Comparison of ENCODE assay signal across 8 cellular contexts in the genomic region with DNA sequence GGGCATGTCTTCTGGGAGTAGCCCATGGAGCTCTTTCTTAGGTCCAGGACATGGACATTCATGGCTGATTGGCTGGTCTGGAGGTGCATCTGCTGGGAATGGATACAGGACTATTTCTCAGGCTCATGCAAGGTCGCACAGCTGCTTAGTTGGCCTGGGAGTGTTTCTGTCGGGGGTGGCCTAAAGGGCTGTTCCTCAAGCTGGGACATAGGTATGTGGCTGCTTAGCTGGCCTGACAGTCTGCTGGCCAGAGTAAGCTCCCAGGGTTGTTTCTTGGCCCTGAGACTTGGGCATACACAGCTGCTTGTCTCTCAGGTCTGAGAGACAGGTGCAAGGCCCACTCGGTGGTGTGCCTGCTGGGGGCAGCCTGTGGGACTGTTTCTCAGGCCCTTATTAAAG. TPM values are rescaled to one million over a fixed set of nuclear protein-coding genes. Genes with fewer than 3 reads are reported as not detected.
DNase-seq lines count a peak whose midpoint lies in the region; ATAC-seq and TF ChIP-seq lines count a peak whose summit lies in the region.
"Not testable (repeated sequence)": the region's sequence is repeated elsewhere in the genome, so short reads cannot be mapped to it uniquely, and the experiment has no call there.

No MANE protein-coding gene starts in this region.

- peaks cover 43 to 58% (median 52%) of the 10 kb centered on the region in 3 donors for H3K4me1 Mint-ChIP-seq in IgD-negative memory B cell
- not testable (repeated sequence) for H3K4me1 Mint-ChIP-seq in activated CD8-positive, alpha-beta T cell treated with anti-CD3 and anti-CD28 coated beads for 36 hours (ENCODE audit: low read depth); activated naive CD8-positive, alpha-beta T cell treated with anti-CD3 and anti-CD28 coated beads for 36 hours
- peaks cover 37 to 39% of the 10 kb centered on the region in 2 donors for H3K4me1 Mint-ChIP-seq in immature natural killer cell
- peaks cover 23% of the 10 kb centered on the region for H3K4me1 Mint-ChIP-seq in stimulated activated naive CD8-positive, alpha-beta T cell treated with anti-CD3 and anti-CD28 coated beads, Interleukin-15, Interleukin-2, amounts not matched to agents 100 ng/mL and 50 ng/mL, for 24 hours (ENCODE audit: low read depth)

- POLR2A ChIA-PET in activated CD8-positive, alpha-beta T cell treated with anti-CD3 and anti-CD28 coated beads for 36 hours (lab: Charles Lee): not testable (repeated sequence)

- H3K27me3 Mint-ChIP-seq in IgD-negative memory B cell; activated CD8-positive, alpha-beta T cell treated with anti-CD3 and anti-CD28 coated beads for 36 hours; activated naive CD8-positive, alpha-beta T cell treated with anti-CD3 and anti-CD28 coated beads for 36 hours; immature natural killer cell (ENCODE audit: low read depth in 3 of 3); stimulated activated naive CD8-positive, alpha-beta T cell treated with anti-CD3 and anti-CD28 coated beads, Interleukin-15, Interleukin-2, amounts not matched to agents 100 ng/mL and 50 ng/mL, for 24 hours: not testable (repeated sequence)

- TF ChIP-seq CTCF in activated CD8-positive, alpha-beta T cell treated with anti-CD3 and anti-CD28 coated beads for 36 hours (IDR thresholded peaks at IDR 0.05); psoas muscle (IDR thresholded peaks at IDR 0.05): not testable (repeated sequence)

- intact Hi-C loops in activated CD8-positive, alpha-beta T cell treated with anti-CD3 and anti-CD28 coated beads for 36 hours (cut with micrococcal nuclease); psoas muscle (cut with DNase I): not testable (repeated sequence)

- peaks cover 26 to 32% (median 29%) of the 10 kb centered on the region in 10 experiments for H3K4me1 ChIP-seq in BLaER1 treated with 17β-estradiol and CSF1 and Interleukin-3, amounts not matched to agents 10 nM and 100 nM
- peaks cover 14% of the 10 kb centered on the region for H3K4me1 ChIP-seq in SJCRH30
- H3K4me1 ChIP-seq in psoas muscle: not testable (repeated sequence)

- H3K27me3 ChIP-seq in BLaER1 treated with 17β-estradiol and CSF1 and Interleukin-3, amounts not matched to agents 10 nM and 100 nM; SJCRH30; psoas muscle (ENCODE audit: insufficient read depth in 3 of 3, low read length in 2 of 3): not testable (repeated sequence)

- peak overlapping the region; percentile 72 to 89 (median 85) for H3K4me2 ChIP-seq in BLaER1 treated with 17β-estradiol and CSF1 and Interleukin-3, amounts not matched to agents 10 nM and 100 nM

- WGBS in psoas muscle, 3 donors: 20 to 45% (median 26%) methylated on average over 3 of the region's 3 CpGs

- H4K20me1 ChIP-seq in BLaER1 treated with 17β-estradiol and CSF1 and Interleukin-3, amounts not matched to agents 10 nM and 100 nM: not testable (repeated sequence)

- H3K27ac Mint-ChIP-seq in IgD-negative memory B cell (peak overlapping the region; percentile 87 to 96 (median 96)), immature natural killer cell (peak overlapping the region; percentile 86 to 96 (median 92))
- peak overlapping the region; percentile 69 for H3K27ac Mint-ChIP-seq in activated CD8-positive, alpha-beta T cell treated with anti-CD3 and anti-CD28 coated beads for 36 hours
- peak overlapping the region; percentile 62 for H3K27ac Mint-ChIP-seq in activated naive CD8-positive, alpha-beta T cell treated with anti-CD3 and anti-CD28 coated beads for 36 hours
- H3K27ac Mint-ChIP-seq in stimulated activated naive CD8-positive, alpha-beta T cell treated with anti-CD3 and anti-CD28 coated beads, Interleukin-15, Interleukin-2, amounts not matched to agents 100 ng/mL and 50 ng/mL, for 24 hours: peak overlapping the region; percentile 11

- H3K4me3 Mint-ChIP-seq in IgD-negative memory B cell: peak overlapping the region; percentile 57 to 93 (median 72)
- not testable (repeated sequence) for H3K4me3 Mint-ChIP-seq in activated CD8-positive, alpha-beta T cell treated with anti-CD3 and anti-CD28 coated beads for 36 hours; activated naive CD8-positive, alpha-beta T cell treated with anti-CD3 and anti-CD28 coated beads for 36 hours; stimulated activated naive CD8-positive, alpha-beta T cell treated with anti-CD3 and anti-CD28 coated beads, Interleukin-15, Interleukin-2, amounts not matched to agents 100 ng/mL and 50 ng/mL, for 24 hours
- H3K4me3 Mint-ChIP-seq in immature natural killer cell: peak overlapping the region; percentile 61 to 77 (median 70)

- H3K9ac ChIP-seq in BLaER1 treated with 17β-estradiol and CSF1 and Interleukin-3, amounts not matched to agents 10 nM and 100 nM: peak overlapping the region in 9 of 11 experiments; percentile 18 to 72 (median 61); a peak in 14 of 22 replicates

- H3K36me3 Mint-ChIP-seq in IgD-negative memory B cell; activated CD8-positive, alpha-beta T cell treated with anti-CD3 and anti-CD28 coated beads for 36 hours (ENCODE audit: low read depth); activated naive CD8-positive, alpha-beta T cell treated with anti-CD3 and anti-CD28 coated beads for 36 hours: not testable (repeated sequence)
- peaks cover 4 to 12% (median 11%) of the 10 kb centered on the region in 3 donors for H3K36me3 Mint-ChIP-seq in immature natural killer cell
- H3K36me3 Mint-ChIP-seq in stimulated activated naive CD8-positive, alpha-beta T cell treated with anti-CD3 and anti-CD28 coated beads, Interleukin-15, Interleukin-2, amounts not matched to agents 100 ng/mL and 50 ng/mL, for 24 hours (ENCODE audit: low read depth): peaks cover 11% of the 10 kb centered on the region

- not testable (repeated sequence) for ATAC-seq in activated CD8-positive, alpha-beta T cell treated with anti-CD3 and anti-CD28 coated beads for 36 hours
- peak in 1 of 4 donors; percentile 52 for ATAC-seq in psoas muscle

- peak; percentile 46 to 57 for DNase-seq in SJCRH30
- DNase-seq in activated CD8-positive, alpha-beta T cell treated with anti-CD3 and anti-CD28 coated beads for 36 hours; activated naive CD8-positive, alpha-beta T cell treated with anti-CD3 and anti-CD28 coated beads for 36 hours; immature natural killer cell; psoas muscle: not testable (repeated sequence)

- not testable (repeated sequence) for H3K4me3 ChIP-seq in BLaER1 treated with 17β-estradiol and CSF1 and Interleukin-3, amounts not matched to agents 10 nM and 100 nM; SJCRH30; psoas muscle

- not testable (repeated sequence) for H3K36me3 ChIP-seq in BLaER1 treated with 17β-estradiol and CSF1 and Interleukin-3, amounts not matched to agents 10 nM and 100 nM; SJCRH30
- H3K36me3 ChIP-seq in psoas muscle (ENCODE audit: insufficient read depth in 1 of 2, low read depth in 1 of 2): peaks cover 0 to 40% of the 10 kb centered on the region in 2 donors

- peaks cover 12 to 23% (median 19%) of the 10 kb centered on the region in 11 experiments for H3K9me3 ChIP-seq in BLaER1 treated with 17β-estradiol and CSF1 and Interleukin-3, amounts not matched to agents 10 nM and 100 nM (replicated peaks in 1 of 11)
- H3K9me3 ChIP-seq in SJCRH30 (replicated peaks); psoas muscle: not testable (repeated sequence)

- peak overlapping the region in 10 of 11 experiments; percentile 46 to 84 (median 78); a peak in 19 of 22 replicates for H3K27ac ChIP-seq in BLaER1 treated with 17β-estradiol and CSF1 and Interleukin-3, amounts not matched to agents 10 nM and 100 nM
- peak overlapping the region; percentile 81 for H3K27ac ChIP-seq in SJCRH30
- peak overlapping the region; percentile 69 for H3K27ac ChIP-seq in psoas muscle

- CTCF ChIA-PET in activated CD8-positive, alpha-beta T cell treated with anti-CD3 and anti-CD28 coated beads for 36 hours (lab: Charles Lee): not testable (repeated sequence)

- H3K9me3 Mint-ChIP-seq in IgD-negative memory B cell, immature natural killer cell: not testable (repeated sequence)
- peaks cover 12% of the 10 kb centered on the region for H3K9me3 Mint-ChIP-seq in activated CD8-positive, alpha-beta T cell treated with anti-CD3 and anti-CD28 coated beads for 36 hours
- H3K9me3 Mint-ChIP-seq in activated naive CD8-positive, alpha-beta T cell treated with anti-CD3 and anti-CD28 coated beads for 36 hours: peaks cover 17% of the 10 kb centered on the region
- H3K9me3 Mint-ChIP-seq in stimulated activated naive CD8-positive, alpha-beta T cell treated with anti-CD3 and anti-CD28 coated beads, Interleukin-15, Interleukin-2, amounts not matched to agents 100 ng/mL and 50 ng/mL, for 24 hours: peaks cover 13% of the 10 kb centered on the region

RNA-seq across cellular contexts. Expression of gene CSNK1E, which starts 57.2 kb away (rescaled TPM):
- polyA plus RNA-seq in IgD-negative memory B cell (12.6 TPM), immature natural killer cell (10 to 100 TPM in 1 of 3 donors, 1 to 10 TPM in 2; 7.5 to 12.1 (median 8.6) TPM), psoas muscle (100 to 1,000 TPM in 1 of 3 donors, 10 to 100 TPM in 2; 33.4 to 193 (median 63.6) TPM)
- total RNA-seq in SJCRH30 (2014; rRNA removed; shearing (Covaris generic)): 142 and 143 TPM in 2 replicates
- total RNA-seq in activated CD8-positive, alpha-beta T cell treated with anti-CD3 and anti-CD28 coated beads for 36 hours: 100 to 1,000 TPM; 123 TPM
- total RNA-seq in activated naive CD8-positive, alpha-beta T cell treated with anti-CD3 and anti-CD28 coated beads for 36 hours: 100 to 1,000 TPM; 111 to 114 TPM
- total RNA-seq in psoas muscle: 10 to 100 TPM; 41.4 to 61.8 (median 49.0) TPM

Comparison
In these comparisons a context has a peak if more than half of its experiments do, and no peak if none do; other contexts are left out.
1. H3K27ac Mint-ChIP-seq: peak in every context shown above with its lines; median percentile 96 in IgD-negative memory B cell; 92 in immature natural killer cell; 69 in activated CD8-positive, alpha-beta T cell treated with anti-CD3 and anti-CD28 coated beads for 36 hours; 62 in activated naive CD8-positive, alpha-beta T cell treated with anti-CD3 and anti-CD28 coated beads for 36 hours; 11 in stimulated activated naive CD8-positive, alpha-beta T cell treated with anti-CD3 and anti-CD28 coated beads, Interleukin-15, Interleukin-2, amounts not matched to agents 100 ng/mL and 50 ng/mL, for 24 hours.